8 cellular contexts compared by ENCODE assay signal in the genomic region with DNA sequence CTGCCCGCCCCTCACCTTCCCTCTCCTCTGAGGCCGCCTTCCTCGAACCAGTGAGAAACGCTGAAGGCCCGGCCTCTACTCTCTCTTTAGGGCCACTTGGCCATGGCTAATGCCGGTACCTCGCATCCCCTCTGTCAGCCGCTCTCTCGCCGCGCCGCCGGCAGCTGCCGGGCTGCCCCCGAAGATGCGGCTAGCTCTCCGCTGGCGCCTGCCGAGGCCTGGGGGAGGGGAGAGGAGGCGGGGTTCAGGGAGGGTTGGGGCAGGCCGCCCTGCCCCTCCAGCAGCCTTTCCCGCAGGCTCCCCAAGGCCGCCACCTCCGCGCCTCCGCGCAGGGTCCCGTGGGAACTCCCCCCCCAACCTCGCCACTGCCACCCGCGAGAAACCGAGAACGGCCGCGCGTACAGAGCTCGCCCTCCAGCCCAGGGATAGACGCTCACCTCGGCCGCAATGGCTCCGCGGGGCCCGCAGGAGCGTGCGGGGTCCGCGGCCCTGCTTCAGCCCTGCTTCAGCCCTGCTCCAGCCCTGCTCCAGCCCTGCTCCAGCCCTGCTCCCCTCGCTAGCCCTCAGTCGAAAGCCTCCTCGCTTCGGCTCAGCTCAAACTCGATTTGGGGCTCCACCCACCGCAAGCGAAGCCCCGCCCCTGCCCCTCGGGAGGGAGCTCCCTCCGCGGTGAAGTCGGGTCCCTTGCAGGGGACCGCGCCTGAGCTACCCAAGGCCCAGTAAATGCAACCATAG. TPM values are rescaled to one million over a fixed set of nuclear protein-coding genes. Genes with fewer than 3 reads are reported as not detected.
DNase-seq lines count a peak whose midpoint lies in the region; TF ChIP-seq lines count a peak whose summit lies in the region.

TSS of gene HUWE1 (minus strand) at position 569 of the 735 bp plus-strand sequence. CDS start 32,612 bp downstream, outside the sequence.

- H3K4me2 ChIP-seq in trophoblast cell (ENCODE audit: low read length) = peak within 1 kb of the TSS; percentile 63

- H3K18ac ChIP-seq in trophoblast cell (ENCODE audit: low read length) = peak within 1 kb of the TSS; percentile 94

- H3K36me3 ChIP-seq in cardiac muscle cell (no peaks in the 10 kb centered on the region), trophoblast cell (ENCODE audit: control insufficient read depth in 1 of 2, insufficient read depth in 2 of 2, low read length in 2 of 2) (peaks cover 0 to 2% of the 10 kb centered on the region in 2 experiments), tibial artery (no peaks in the 10 kb centered on the region)

- peak within 1 kb of the TSS; percentile 63 for H3K4me3 ChIP-seq in cardiac muscle cell
- peak within 1 kb of the TSS; percentile 87 for H3K4me3 ChIP-seq in trophoblast cell (ENCODE audit: low read depth, low read length)
- H3K4me3 ChIP-seq in tibial artery = peak within 1 kb of the TSS; percentile 77 to 80

- peak within 1 kb of the TSS; percentile 86 for H4K8ac ChIP-seq in trophoblast cell (ENCODE audit: low read depth, low read length)

- intact Hi-C loops in tibial artery (cut with DNase I; ENCODE audit: low total_unique reads) = no loop called here

- H3K9me3 Mint-ChIP-seq in HFFc6 = no peaks in the 10 kb centered on the region

- no peaks in the 10 kb centered on the region for H3K9me3 ChIP-seq in cardiac muscle cell (ENCODE audit: low read depth)
- no peaks in the 10 kb centered on the region for H3K9me3 ChIP-seq in trophoblast cell (ENCODE audit: insufficient read depth, low read depth, low read length)
- H3K9me3 ChIP-seq in tibial artery = no peaks in the 10 kb centered on the region

- WGBS in trophoblast cell (ENCODE audit: extremely low coverage, insufficient coverage, insufficient read length) = no CpG with 5 or more reads among the region's 61 CpGs

- H4K91ac ChIP-seq in trophoblast cell (ENCODE audit: low read depth, low read length) = peak within 1 kb of the TSS; percentile 89

- peak within 1 kb of the TSS; percentile 89 for H3K9ac ChIP-seq in trophoblast cell (ENCODE audit: low read length)

- peaks cover 11% of the 10 kb centered on the region for H3K36me3 Mint-ChIP-seq in HFFc6 (ENCODE audit: low read depth)

- no peaks in the 10 kb centered on the region for H3K27me3 ChIP-seq in cardiac muscle cell
- H3K27me3 ChIP-seq in trophoblast cell (ENCODE audit: insufficient read depth, low read length) = no peaks in the 10 kb centered on the region
- H3K27me3 ChIP-seq in tibial artery = no peaks in the 10 kb centered on the region

- in situ Hi-C loops in G401 (cut with HindIII; ENCODE audit: low sequenced_read_pairs) = no loop called here

- DNase-seq in G401 (ENCODE audit: low spot score) (peak; percentile 82), HFFc6 (peak; percentile 56), NCI-H128 (lab: John Stamatoyannopoulos, UW; ENCODE audit: unreplicated experiment) (peak; percentile 64), SW480 (ENCODE audit: low spot score) (peak; percentile 82), cardiac muscle cell (ENCODE audit: low read depth in 1 of 2, low spot score in 1 of 2) (peak; percentile 76 to 82), trophoblast cell (peak; percentile 18 to 73), tibial artery (peak; percentile 69 to 86)
- DNase-seq in activated naive CD8-positive, alpha-beta T cell treated with anti-CD3 and anti-CD28 coated beads, Interleukin-2, amount 50 U/mL, for 16 hours (ENCODE audit: low read depth, low spot score) = peak; percentile 65

- H3K27ac ChIP-seq in cardiac muscle cell (peak within 1 kb of the TSS; percentile 92), trophoblast cell (ENCODE audit: low read depth, low read length) (peak within 1 kb of the TSS; percentile 98), tibial artery (peak within 1 kb of the TSS; percentile 81 to 92)

- no peak within 1 kb of the TSS for H2BK12ac ChIP-seq in trophoblast cell (ENCODE audit: low read length)

- H2BK5ac ChIP-seq in trophoblast cell (ENCODE audit: low read depth, low read length, poor library complexity) = peak within 1 kb of the TSS; percentile 91

- H3K4me1 ChIP-seq in cardiac muscle cell (ENCODE audit: low read depth) (no peaks in the 10 kb centered on the region), trophoblast cell (ENCODE audit: control insufficient read depth in 1 of 2, insufficient read depth in 2 of 2, low read length in 2 of 2) (no peaks in the 10 kb centered on the region), tibial artery (peaks cover 0 to 25% (median 0%) of the 10 kb centered on the region in 4 donors)

- peaks cover 2% of the 10 kb centered on the region for H3K27me3 Mint-ChIP-seq in HFFc6 (ENCODE audit: insufficient read depth)

- peak within 1 kb of the TSS; percentile 59 for H4K12ac ChIP-seq in trophoblast cell (ENCODE audit: low read depth, low read length)

- peaks cover 18% of the 10 kb centered on the region for H3K4me1 Mint-ChIP-seq in HFFc6 (ENCODE audit: low read depth)

- H2AK5ac ChIP-seq in trophoblast cell (ENCODE audit: low read length) = peak within 1 kb of the TSS; percentile 77

- H2AFZ ChIP-seq in trophoblast cell (ENCODE audit: insufficient read depth, low read length, poor library complexity) = peak within 1 kb of the TSS; percentile 87

- H3K4me3 Mint-ChIP-seq in HFFc6 = peak within 1 kb of the TSS; percentile 96

- peak within 1 kb of the TSS; percentile 83 for H2BK120ac ChIP-seq in trophoblast cell (ENCODE audit: insufficient read depth, low read length, poor library complexity)

- no peak within 1 kb of the TSS for H3K23ac ChIP-seq in trophoblast cell (ENCODE audit: low read length)

- no peak for TF ChIP-seq CTCF in HFFc6 (IDR thresholded peaks at IDR 0.05)
- TF ChIP-seq CTCF in cardiac muscle cell (IDR thresholded peaks at IDR 0.05; ENCODE audit: low read depth, low read length) = no peak
- no peak for TF ChIP-seq CTCF in tibial artery (IDR thresholded peaks at IDR 0.05)

- peaks cover 10% of the 10 kb centered on the region for H3K79me1 ChIP-seq in trophoblast cell (ENCODE audit: low read length)

- H3K4ac ChIP-seq in trophoblast cell (ENCODE audit: low read depth, low read length) = peak within 1 kb of the TSS; percentile 93

- peaks cover 14% of the 10 kb centered on the region for H3K79me2 ChIP-seq in trophoblast cell (ENCODE audit: control insufficient read depth, insufficient read depth, low read length, poor library complexity)

- H3K14ac ChIP-seq in trophoblast cell (ENCODE audit: low read length) = peak within 1 kb of the TSS; percentile 92

- peak within 1 kb of the TSS; percentile 81 for H3K27ac Mint-ChIP-seq in HFFc6

RNA-seq across cellular contexts. Expression of gene HUWE1, which starts in this region (rescaled TPM):
- total RNA-seq in G401 (2014; rRNA removed; shearing (Covaris generic)) = 38.1 and 42.1 TPM in 2 replicates
- 100 to 1,000 TPM; 128 to 199 (median 146) TPM for total RNA-seq in HFFc6 (2021; fragmentation: NEBNext Ultra II Directional; extraction: Animal tissue kit (Norgen Biotek cat#: 25700))
- total RNA-seq in cardiac muscle cell = 105 and 163 TPM in 2 replicates
- polyA plus RNA-seq in cardiac muscle cell = 56.0 and 72.3 TPM in 2 replicates
- 57.3 and 60.9 TPM in 2 replicates for polyA plus RNA-seq in trophoblast cell (2013)

Comparison
In these comparisons a context has a peak if more than half of its experiments do, and no peak if none do; other contexts are left out.
1. Peak in every context shown above with its lines: DNase-seq, H3K4me3 ChIP-seq and H3K27ac ChIP-seq.